2 cellular contexts compared by ENCODE assay signal in the genomic region with DNA sequence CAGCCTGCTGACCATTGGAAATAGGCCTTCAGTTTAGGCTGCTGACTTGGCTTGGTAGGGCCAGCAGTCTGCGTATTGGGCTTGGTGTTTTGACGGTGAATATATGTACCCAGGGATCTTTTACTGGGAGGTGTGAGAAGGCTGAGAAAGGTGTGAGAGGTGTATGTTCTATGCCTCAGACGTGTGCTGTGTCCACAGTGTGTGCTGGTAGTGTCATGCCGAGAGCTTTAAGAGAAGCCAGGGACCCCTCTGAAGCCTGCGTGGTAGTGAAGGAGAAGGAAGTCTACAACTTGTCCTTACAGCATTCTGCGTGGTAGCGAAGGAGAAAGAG.
TF ChIP-seq lines count a peak whose summit lies in the region.

No MANE protein-coding gene starts in this region.

TF ChIP-seq in WTC11, 78 proteins besides CTCF, POLR2A, EP300 and RAD21:
- TF ChIP-seq, protein P1, sequence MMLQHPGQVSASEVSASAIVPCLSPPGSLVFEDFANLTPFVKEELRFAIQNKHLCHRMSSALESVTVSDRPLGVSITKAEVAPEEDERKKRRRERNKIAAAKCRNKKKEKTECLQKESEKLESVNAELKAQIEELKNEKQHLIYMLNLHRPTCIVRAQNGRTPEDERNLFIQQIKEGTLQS (CRISPR knock-in tag; conservative IDR thresholded peaks at IDR 0.05) = no peak
- TF ChIP-seq SMAD4 (CRISPR knock-in tag; IDR thresholded peaks at IDR 0.05) (no peak), RORB (CRISPR knock-in tag; IDR thresholded peaks at IDR 0.05) (no peak), TEAD4 (CRISPR knock-in tag; IDR thresholded peaks at IDR 0.05) (no peak), TCF7 (CRISPR knock-in tag; IDR thresholded peaks at IDR 0.05; ENCODE audit: low read depth) (no peak), SMAD3 (CRISPR knock-in tag; IDR thresholded peaks at IDR 0.05; ENCODE audit: borderline replicate concordance) (no peak), ZNF423 (CRISPR knock-in tag; IDR thresholded peaks at IDR 0.05) (no peak), PRDM15 (CRISPR knock-in tag; IDR thresholded peaks at IDR 0.05) (no peak), FOXJ3 (CRISPR knock-in tag; IDR thresholded peaks at IDR 0.05; ENCODE audit: borderline replicate concordance) (no peak), ZNF219 (CRISPR knock-in tag; IDR thresholded peaks at IDR 0.05; ENCODE audit: borderline replicate concordance) (no peak), ZBTB21 (CRISPR knock-in tag; IDR thresholded peaks at IDR 0.05; ENCODE audit: borderline replicate concordance) (no peak), ZNF396 (CRISPR knock-in tag; IDR thresholded peaks at IDR 0.05; ENCODE audit: borderline replicate concordance) (no peak)

TF ChIP-seq in HepG2, 621 proteins besides CTCF, POLR2A, EP300 and RAD21:
- TF ChIP-seq ZNF468 (CRISPR knock-in tag; IDR thresholded peaks at IDR 0.05) (0 out of 2 replicates have a peak, but pooled peaks have one; percentile 89), TAF1 (CRISPR knock-in tag; IDR thresholded peaks at IDR 0.05) (peak; percentile 0; the same call in 1 of the 2 replicates), ZNF616 (CRISPR knock-in tag; IDR thresholded peaks at IDR 0.05; ENCODE audit: low read depth) (0 out of 2 replicates have a peak, but pooled peaks have one; percentile 14), SMYD3 (CRISPR knock-in tag; IDR thresholded peaks at IDR 0.05) (no peak), SMAD3 (CRISPR knock-in tag; IDR thresholded peaks at IDR 0.05) (no peak), ZFAT (CRISPR knock-in tag; conservative IDR thresholded peaks at IDR 0.05) (no peak), ZNF761 (CRISPR knock-in tag; conservative IDR thresholded peaks at IDR 0.05) (0 out of 2 replicates have a peak, but pooled peaks have one; percentile 16), ZNF780A (CRISPR knock-in tag; IDR thresholded peaks at IDR 0.05) (no peak), MAFK (conservative IDR thresholded peaks at IDR 0.05 in 1 of 2, IDR thresholded peaks at IDR 0.05 in 1 of 2; ENCODE audit: low read length in 2 of 2) (0 out of 4 replicates have a peak, but pooled peaks of 1 of the 2 experiments have one; percentile 5), GLI4 (CRISPR knock-in tag; IDR thresholded peaks at IDR 0.05; ENCODE audit: borderline replicate concordance) (0 out of 2 replicates have a peak, but pooled peaks have one; percentile 2), ZNF501 (CRISPR knock-in tag; IDR thresholded peaks at IDR 0.05) (peak; percentile 75)
- TF ChIP-seq, protein P2, sequence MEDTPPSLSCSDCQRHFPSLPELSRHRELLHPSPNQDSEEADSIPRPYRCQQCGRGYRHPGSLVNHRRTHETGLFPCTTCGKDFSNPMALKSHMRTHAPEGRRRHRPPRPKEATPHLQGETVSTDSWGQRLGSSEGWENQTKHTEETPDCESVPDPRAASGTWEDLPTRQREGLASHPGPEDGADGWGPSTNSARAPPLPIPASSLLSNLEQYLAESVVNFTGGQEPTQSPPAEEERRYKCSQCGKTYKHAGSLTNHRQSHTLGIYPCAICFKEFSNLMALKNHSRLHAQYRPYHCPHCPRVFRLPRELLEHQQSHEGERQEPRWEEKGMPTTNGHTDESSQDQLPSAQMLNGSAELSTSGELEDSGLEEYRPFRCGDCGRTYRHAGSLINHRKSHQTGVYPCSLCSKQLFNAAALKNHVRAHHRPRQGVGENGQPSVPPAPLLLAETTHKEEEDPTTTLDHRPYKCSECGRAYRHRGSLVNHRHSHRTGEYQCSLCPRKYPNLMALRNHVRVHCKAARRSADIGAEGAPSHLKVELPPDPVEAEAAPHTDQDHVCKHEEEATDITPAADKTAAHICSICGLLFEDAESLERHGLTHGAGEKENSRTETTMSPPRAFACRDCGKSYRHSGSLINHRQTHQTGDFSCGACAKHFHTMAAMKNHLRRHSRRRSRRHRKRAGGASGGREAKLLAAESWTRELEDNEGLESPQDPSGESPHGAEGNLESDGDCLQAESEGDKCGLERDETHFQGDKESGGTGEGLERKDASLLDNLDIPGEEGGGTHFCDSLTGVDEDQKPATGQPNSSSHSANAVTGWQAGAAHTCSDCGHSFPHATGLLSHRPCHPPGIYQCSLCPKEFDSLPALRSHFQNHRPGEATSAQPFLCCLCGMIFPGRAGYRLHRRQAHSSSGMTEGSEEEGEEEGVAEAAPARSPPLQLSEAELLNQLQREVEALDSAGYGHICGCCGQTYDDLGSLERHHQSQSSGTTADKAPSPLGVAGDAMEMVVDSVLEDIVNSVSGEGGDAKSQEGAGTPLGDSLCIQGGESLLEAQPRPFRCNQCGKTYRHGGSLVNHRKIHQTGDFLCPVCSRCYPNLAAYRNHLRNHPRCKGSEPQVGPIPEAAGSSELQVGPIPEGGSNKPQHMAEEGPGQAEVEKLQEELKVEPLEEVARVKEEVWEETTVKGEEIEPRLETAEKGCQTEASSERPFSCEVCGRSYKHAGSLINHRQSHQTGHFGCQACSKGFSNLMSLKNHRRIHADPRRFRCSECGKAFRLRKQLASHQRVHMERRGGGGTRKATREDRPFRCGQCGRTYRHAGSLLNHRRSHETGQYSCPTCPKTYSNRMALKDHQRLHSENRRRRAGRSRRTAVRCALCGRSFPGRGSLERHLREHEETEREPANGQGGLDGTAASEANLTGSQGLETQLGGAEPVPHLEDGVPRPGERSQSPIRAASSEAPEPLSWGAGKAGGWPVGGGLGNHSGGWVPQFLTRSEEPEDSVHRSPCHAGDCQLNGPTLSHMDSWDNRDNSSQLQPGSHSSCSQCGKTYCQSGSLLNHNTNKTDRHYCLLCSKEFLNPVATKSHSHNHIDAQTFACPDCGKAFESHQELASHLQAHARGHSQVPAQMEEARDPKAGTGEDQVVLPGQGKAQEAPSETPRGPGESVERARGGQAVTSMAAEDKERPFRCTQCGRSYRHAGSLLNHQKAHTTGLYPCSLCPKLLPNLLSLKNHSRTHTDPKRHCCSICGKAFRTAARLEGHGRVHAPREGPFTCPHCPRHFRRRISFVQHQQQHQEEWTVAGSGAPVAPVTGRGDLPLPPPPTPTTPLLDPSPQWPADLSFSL (CRISPR knock-in tag; IDR thresholded peaks at IDR 0.05) = no peak
- TF ChIP-seq, protein P3, sequence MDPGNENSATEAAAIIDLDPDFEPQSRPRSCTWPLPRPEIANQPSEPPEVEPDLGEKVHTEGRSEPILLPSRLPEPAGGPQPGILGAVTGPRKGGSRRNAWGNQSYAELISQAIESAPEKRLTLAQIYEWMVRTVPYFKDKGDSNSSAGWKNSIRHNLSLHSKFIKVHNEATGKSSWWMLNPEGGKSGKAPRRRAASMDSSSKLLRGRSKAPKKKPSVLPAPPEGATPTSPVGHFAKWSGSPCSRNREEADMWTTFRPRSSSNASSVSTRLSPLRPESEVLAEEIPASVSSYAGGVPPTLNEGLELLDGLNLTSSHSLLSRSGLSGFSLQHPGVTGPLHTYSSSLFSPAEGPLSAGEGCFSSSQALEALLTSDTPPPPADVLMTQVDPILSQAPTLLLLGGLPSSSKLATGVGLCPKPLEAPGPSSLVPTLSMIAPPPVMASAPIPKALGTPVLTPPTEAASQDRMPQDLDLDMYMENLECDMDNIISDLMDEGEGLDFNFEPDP (CRISPR knock-in tag; conservative IDR thresholded peaks at IDR 0.05) = 0 out of 2 replicates have a peak, but pooled peaks have one; percentile 6
- TF ChIP-seq, protein P4, sequence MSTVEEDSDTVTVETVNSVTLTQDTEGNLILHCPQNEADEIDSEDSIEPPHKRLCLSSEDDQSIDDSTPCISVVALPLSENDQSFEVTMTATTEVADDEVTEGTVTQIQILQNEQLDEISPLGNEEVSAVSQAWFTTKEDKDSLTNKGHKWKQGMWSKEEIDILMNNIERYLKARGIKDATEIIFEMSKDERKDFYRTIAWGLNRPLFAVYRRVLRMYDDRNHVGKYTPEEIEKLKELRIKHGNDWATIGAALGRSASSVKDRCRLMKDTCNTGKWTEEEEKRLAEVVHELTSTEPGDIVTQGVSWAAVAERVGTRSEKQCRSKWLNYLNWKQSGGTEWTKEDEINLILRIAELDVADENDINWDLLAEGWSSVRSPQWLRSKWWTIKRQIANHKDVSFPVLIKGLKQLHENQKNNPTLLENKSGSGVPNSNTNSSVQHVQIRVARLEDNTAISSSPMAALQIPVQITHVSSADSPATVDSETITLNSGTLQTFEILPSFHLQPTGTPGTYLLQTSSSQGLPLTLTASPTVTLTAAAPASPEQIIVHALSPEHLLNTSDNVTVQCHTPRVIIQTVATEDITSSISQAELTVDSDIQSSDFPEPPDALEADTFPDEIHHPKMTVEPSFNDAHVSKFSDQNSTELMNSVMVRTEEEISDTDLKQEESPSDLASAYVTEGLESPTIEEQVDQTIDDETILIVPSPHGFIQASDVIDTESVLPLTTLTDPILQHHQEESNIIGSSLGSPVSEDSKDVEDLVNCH (CRISPR knock-in tag; IDR thresholded peaks at IDR 0.05) = 0 out of 2 replicates have a peak, but pooled peaks have one; percentile 73
